30 cellular contexts compared by ENCODE assay signal in the genomic region with DNA sequence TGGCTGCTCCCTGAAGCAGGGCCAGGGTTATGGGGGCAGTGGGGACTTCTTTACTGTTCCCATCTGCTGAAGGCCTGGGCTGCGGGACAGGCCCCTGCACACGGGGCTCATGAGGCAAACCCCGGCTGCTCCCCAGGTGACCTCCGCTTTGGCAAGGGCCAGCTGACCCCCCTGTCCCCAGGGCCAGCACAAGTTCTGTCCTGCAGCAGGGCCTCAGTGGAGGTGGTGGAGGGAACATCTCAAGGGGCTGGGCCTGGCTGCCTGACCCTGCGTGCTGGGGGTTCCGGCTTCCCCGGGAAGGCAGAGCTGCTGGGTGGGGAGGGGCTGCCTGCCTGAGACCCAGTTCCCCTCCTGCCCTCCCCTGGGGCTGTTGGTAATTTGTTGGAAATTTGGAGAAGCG.
A peak's percentile ranks its signal among the peaks of the same experiment; 100 is the strongest.
DNase-seq lines count a peak whose midpoint lies in the region; ATAC-seq lines count a peak whose summit lies in the region.
"Had no signal": no experiment of that assay in that cellular context is flagged by ENCODE, and none has a peak within 500 bp of the region (broad histone marks: within the 10 kb centered on the region; RNA-seq: fewer than 3 reads in every experiment).

No MANE protein-coding gene starts in this region.

- H3K27me3 ChIP-seq in right cardiac atrium (ENCODE audit: control insufficient read depth, insufficient read depth) = no peaks in the 10 kb centered on the region
- peaks cover 2% of the 10 kb centered on the region for H3K27me3 ChIP-seq in layer of hippocampus (ENCODE audit: control insufficient read depth, insufficient read depth, low read length)
- H3K27me3 ChIP-seq in stomach smooth muscle (ENCODE audit: control insufficient read depth in 1 of 2, insufficient read depth in 2 of 2, low read length in 2 of 2) = peaks cover 2 to 3% of the 10 kb centered on the region in 2 donors
- no peaks in the 10 kb centered on the region for H3K27me3 ChIP-seq in HAP-1 (ENCODE audit: low read depth)
- H3K27me3 ChIP-seq: cardiac muscle cell had no signal

- WGBS in right cardiac atrium = 81% methylated on average over 8 of the region's 8 CpGs

- H3K36me3 ChIP-seq in stomach smooth muscle (ENCODE audit: control insufficient read depth in 2 of 2, insufficient read depth in 2 of 2, low read length in 2 of 2) = no peaks in the 10 kb centered on the region
- H3K36me3 ChIP-seq in HAP-1 (replicated peaks) = no peaks in the 10 kb centered on the region
- H3K36me3 ChIP-seq: cardiac muscle cell had no signal

- H3K4me3 ChIP-seq in right cardiac atrium (ENCODE audit: low read length) (no peak overlapping the region), stomach smooth muscle (ENCODE audit: low read length in 2 of 2) (no peak overlapping the region), HAP-1 (no peak overlapping the region)
- H3K4me3 ChIP-seq: A549, cardiac muscle cell, GM23338, lung, smooth muscle cell had no signal

- intact Hi-C loops in right cardiac atrium (cut with DNase I) (no loop called here), left ventricle myocardium superior (cut with micrococcal nuclease) (no loop called here)

- H3K27ac ChIP-seq in right cardiac atrium (ENCODE audit: low read length) (peak overlapping the region; percentile 44), layer of hippocampus (ENCODE audit: low read depth, low read length) (peak overlapping the region; percentile 52), stomach smooth muscle (ENCODE audit: low read length) (peak overlapping the region; percentile 6)
- H3K27ac ChIP-seq: cardiac muscle cell, epithelial cell of prostate had no signal

- peaks cover 6% of the 10 kb centered on the region for H3K4me1 ChIP-seq in right cardiac atrium (ENCODE audit: control insufficient read depth, insufficient read depth, low read length)
- H3K4me1 ChIP-seq in stomach smooth muscle (ENCODE audit: control insufficient read depth, insufficient read depth, low read length) = peaks cover 26% of the 10 kb centered on the region
- H3K4me1 ChIP-seq in HAP-1 = no peaks in the 10 kb centered on the region

- no peak overlapping the region for H3K9ac ChIP-seq in stomach smooth muscle (ENCODE audit: low read length in 2 of 2)

- in situ Hi-C loops in HAP-1 (cut with MboI; ENCODE audit: low sequenced_read_pairs) = no loop called here

- H3K9me3 ChIP-seq in right cardiac atrium (ENCODE audit: control insufficient read depth, low read length) (no peaks in the 10 kb centered on the region), stomach smooth muscle (ENCODE audit: control insufficient read depth in 2 of 2, low read length in 2 of 2) (no peaks in the 10 kb centered on the region), HAP-1 (no peaks in the 10 kb centered on the region)
- H3K9me3 ChIP-seq: A549 had no signal

- peak in 2 of 3 donors; percentile 41 to 46 for DNase-seq in right cardiac atrium
- DNase-seq in left ventricle myocardium superior = no peak
- no peak for DNase-seq in HAP-1 (ENCODE audit: low spot score in 2 of 2)
- DNase-seq in activated T-cell treated with anti-CD3 and anti-CD28 coated beads, Interleukin-2, amount 50 U/mL, for 48 hours = no peak
- DNase-seq in NCI-H1048 (lab: John Stamatoyannopoulos, UW) = no peak
- DNase-seq in COR-L47 (lab: John Stamatoyannopoulos, UW) = no peak
- DNase-seq: activated CD4-positive, alpha-beta T cell treated with anti-CD3 and anti-CD28 coated beads, Interleukin-2, amount 10 ng/mL, durations not matched to agents 24 days and 14 days; activated effector memory CD4-positive, alpha-beta T cell treated with anti-CD3 and anti-CD28 coated beads, Interleukin-2, amount 50 U/mL, for 16 hours; AML-193; aorta; effector CD8-positive, alpha-beta T cell; HFFc6; naive thymus-derived CD8-positive, alpha-beta T cell; NCI-H1092 treated with DMSO at 0.1 percent for 48 hours; NCI-H187 treated with DMSO at 0.1 percent for 48 hours; NCI-H2171 treated with DMSO at 0.1 percent for 48 hours; NCI-H510A; stimulated activated CD4-positive, alpha-beta T cell treated with anti-CD3 and anti-CD28 coated beads, Interleukin-1b, Interleukin-23, amount 100 ng/mL, for 48 hours; stimulated activated naive CD8-positive, alpha-beta T cell treated with anti-CD3 and anti-CD28 coated beads, Interleukin-15, Interleukin-2, amounts not matched to agents 100 U/mL and 50 U/mL, for 24 hours; T-cell; trophoblast cell had no signal

- ATAC-seq in right cardiac atrium (no peak), left ventricle myocardium superior (no peak)
- ATAC-seq: A549; CD8-positive, alpha-beta T cell; GM23338; naive thymus-derived CD8-positive, alpha-beta T cell; stimulated activated naive CD8-positive, alpha-beta T cell treated with anti-CD3 and anti-CD28 coated beads, Interleukin-15, Interleukin-2, amounts not matched to agents 100 U/mL and 50 U/mL, for 24 hours; T-cell had no signal

Comparison
In these comparisons a context has a peak if more than half of its experiments do, and no peak if none do; other contexts are left out.
1. DNase-seq: peak in right cardiac atrium (2 of 3); none in left ventricle myocardium superior (single experiment), HAP-1 (0 of 2), activated T-cell treated with anti-CD3 and anti-CD28 coated beads, Interleukin-2, amount 50 U/mL, for 48 hours (0 of 2), NCI-H1048 (single experiment) and COR-L47 (single experiment).
2. Peak in every context shown above with its lines, with median percentiles within 50 percentile points of each other: H3K27ac ChIP-seq.